Comparison of ENCODE assay signal across 23 cellular contexts in genomic region chr12:103824290-103824689, GRCh38.
"Had no signal": no experiment of that assay in that cellular context is flagged by ENCODE, and none has a peak within 500 bp of the region (broad histone marks: within the 10 kb centered on the region; RNA-seq: fewer than 3 reads in every experiment).

No MANE protein-coding gene starts in this region.

- H3K4me1 ChIP-seq: testis had no signal

- ATAC-seq: activated CD4-positive, CD25-positive, alpha-beta regulatory T cell treated with anti-CD3 and anti-CD28 coated beads, Interleukin-2, amount 50 U/mL, for 24 hours; body of pancreas; heart right ventricle; left ventricle myocardium superior had no signal

- H3K36me3 ChIP-seq: adrenal gland, heart right ventricle, neutrophil, ovary, WERI-Rb-1 had no signal

- H3K9me3 ChIP-seq: adrenal gland, body of pancreas, neutrophil, ovary, testis had no signal

- DNase-seq: activated CD4-positive, alpha-beta T cell treated with anti-CD3 and anti-CD28 coated beads for 48 hours; activated CD4-positive, alpha-beta T cell treated with anti-CD3 and anti-CD28 coated beads, Interleukin-2, amount 50 U/mL, for 48 hours; activated CD8-positive, alpha-beta memory T cell treated with anti-CD3 and anti-CD28 coated beads for 24 hours; activated effector memory CD4-positive, alpha-beta T cell treated with Interleukin-2 at 50 U/mL for 16 hours; activated naive CD4-positive, alpha-beta T cell treated with Interleukin-2 at 50 U/mL for 16 hours; activated naive CD8-positive, alpha-beta T cell treated with anti-CD3 and anti-CD28 coated beads for 36 hours; adrenal gland; aorta; body of pancreas; effector CD8-positive, alpha-beta T cell; heart right ventricle; left ventricle myocardium superior; naive B cell; nephron progenitor cell; ovary; spleen; stimulated activated naive CD4-positive, alpha-beta T cell treated with Interleukin-2 at 50 U/mL for 16 hours; T-helper 9 cell; testis; trophoblast cell; WERI-Rb-1 had no signal

- H3K27ac ChIP-seq: adrenal gland, body of pancreas, heart right ventricle, neutrophil, ovary, spleen, testis, WERI-Rb-1 had no signal

- H3K4me3 ChIP-seq: adrenal gland, body of pancreas, heart right ventricle, ovary, spleen, testis had no signal

- H3K27me3 ChIP-seq: adrenal gland, body of pancreas, heart right ventricle, neutrophil, ovary, spleen, testis had no signal
